8 cellular contexts compared by ENCODE assay signal in genomic region chr2:64749446-64749845, GRCh38.
DNase-seq lines count a peak whose midpoint lies in the region; ATAC-seq, FAIRE-seq and TF ChIP-seq lines count a peak whose summit lies in the region.

No MANE protein-coding gene starts in this region.

- H3K36me3 ChIP-seq in CD8-positive, alpha-beta T cell (ENCODE audit: insufficient read depth, low read length) = no peaks in the 10 kb centered on the region
- H3K36me3 ChIP-seq in OCI-LY1 (ENCODE audit: insufficient read depth, low read length) (no peaks in the 10 kb centered on the region), H1 (ENCODE audit: control insufficient read depth in 2 of 4, insufficient read depth in 4 of 4, low read length in 3 of 4) (no peaks in the 10 kb centered on the region), osteoblast (ENCODE audit: insufficient read depth, low read length) (no peaks in the 10 kb centered on the region)

- H3K9me3 Mint-ChIP-seq in CD8-positive, alpha-beta T cell = no peaks in the 10 kb centered on the region

- no peak for FAIRE-seq in H1 (lab: Jason Lieb, UNC)

- 40% methylated on average over 4 of the region's 4 CpGs; no CpG with 5 or more reads in 1 of the 2 experiments for WGBS in H1 (ENCODE audit: extremely low coverage in 1 of 2, insufficient coverage in 1 of 2, insufficient read length in 1 of 2, insufficient replicate concordance in 2 of 2, low coverage in 1 of 2, low lambda C conversion rate in 2 of 2, missing lambda C conversion rate in 1 of 2), 2 experiments

- 0 out of 2 replicates have a peak, but pooled peaks cover 2% of the 10 kb centered on the region for H3F3A ChIP-seq in OCI-LY1 (ENCODE audit: insufficient read depth, low read length)

- H4K20me1 ChIP-seq in OCI-LY1 (ENCODE audit: insufficient read depth, low read length) = no peaks in the 10 kb centered on the region
- H4K20me1 ChIP-seq in H1 (replicated peaks in 1 of 2; ENCODE audit: control insufficient read depth in 1 of 2, insufficient read depth in 2 of 2, low read length in 2 of 2) = no peaks in the 10 kb centered on the region
- H4K20me1 ChIP-seq in osteoblast (ENCODE audit: insufficient read depth, low read length) = no peaks in the 10 kb centered on the region

- no peaks in the 10 kb centered on the region for H3K79me1 ChIP-seq in H1 (ENCODE audit: low read depth, low read length)

- H2BK120ac ChIP-seq in H1 (replicated peaks; ENCODE audit: low read depth, low read length) = no peak overlapping the region

- ATAC-seq in CD8-positive, alpha-beta T cell = no peak

- H3K4me3 ChIP-seq in CD8-positive, alpha-beta T cell (ENCODE audit: low read depth, low read length) = peak overlapping the region; percentile 86
- H3K4me3 ChIP-seq in OCI-LY1 (ENCODE audit: low read depth, low read length, poor library complexity, severe bottlenecking) = peak overlapping the region; percentile 94
- H3K4me3 ChIP-seq in H1 (ENCODE audit: extremely low read depth in 1 of 4, insufficient read depth in 2 of 4, low read depth in 3 of 4, low read length in 4 of 4) = peak overlapping the region; percentile 60 to 93 (median 84); a peak in 7 of 8 replicates
- peak overlapping the region; percentile 93 for H3K4me3 ChIP-seq in osteoblast (ENCODE audit: insufficient read depth, low read length)

- no peak overlapping the region for H2BK12ac ChIP-seq in H1 (ENCODE audit: low read depth, low read length)

- no peak overlapping the region for H3K18ac ChIP-seq in H1 (ENCODE audit: extremely low read depth, low read length)

- H2AK5ac ChIP-seq in H1 (ENCODE audit: low read depth, low read length) = no peak overlapping the region

- H3K9me2 ChIP-seq in OCI-LY1 (ENCODE audit: low read depth, low read length) = no peaks in the 10 kb centered on the region

- intact Hi-C loops in CD8-positive, alpha-beta T cell (cut with DNase I, micrococcal nuclease) = loop anchor here in 1 of 2 experiments (5.0 kb wide), 1 partner anchor 37 kb away; no protein-coding TSS in a partner anchor

- peaks cover 11% of the 10 kb centered on the region for H3K23me2 ChIP-seq in H1 (ENCODE audit: low read depth, low read length)

- peak overlapping the region; percentile 95 for H3K27ac Mint-ChIP-seq in CD8-positive, alpha-beta T cell

- no peak for TF ChIP-seq RAD21 in H1 (IDR thresholded peaks at IDR 0.05 in 1 of 2, conservative IDR thresholded peaks at IDR 0.05 in 1 of 2; ENCODE audit: low read depth in 2 of 2, low read length in 2 of 2)

- no peak overlapping the region for H4K5ac ChIP-seq in H1 (ENCODE audit: insufficient read length, low read depth, low read length)

- TF ChIP-seq EP300 in H1 (IDR thresholded peaks at IDR 0.05; ENCODE audit: borderline replicate concordance in 1 of 2, low read depth in 2 of 2, low read length in 2 of 2) = no peak

- no peaks in the 10 kb centered on the region for H3K9me3 ChIP-seq in CD8-positive, alpha-beta T cell (ENCODE audit: low read length)
- H3K9me3 ChIP-seq in OCI-LY1 (ENCODE audit: low read length) = no peaks in the 10 kb centered on the region
- no peaks in the 10 kb centered on the region for H3K9me3 ChIP-seq in H1 (ENCODE audit: insufficient read depth in 2 of 2, low read depth in 1 of 2, low read length in 1 of 2)
- no peaks in the 10 kb centered on the region for H3K9me3 ChIP-seq in osteoblast (ENCODE audit: low read depth, low read length)

- H3K14ac ChIP-seq in H1 (ENCODE audit: insufficient read length) = no peak overlapping the region

- TF ChIP-seq CTCF in CD8-positive, alpha-beta T cell (IDR thresholded peaks at IDR 0.05) = no peak
- TF ChIP-seq CTCF in OCI-LY1 (IDR thresholded peaks at IDR 0.05; ENCODE audit: low read length) (no peak), H1 (IDR thresholded peaks at IDR 0.05; ENCODE audit: control extremely low read depth in 1 of 3, insufficient read depth in 1 of 3, low read depth in 1 of 3, low read length in 3 of 3) (no peak), osteoblast (IDR thresholded peaks at IDR 0.05; ENCODE audit: extremely low read depth, low read depth, low read length) (no peak)

- H4K91ac ChIP-seq in H1 (replicated peaks; ENCODE audit: insufficient read length, low read length) = no peak overlapping the region

- CTCF ChIA-PET in CD8-positive, alpha-beta T cell (lab: Charles Lee) = interaction anchor here (0.6 to 6.7 kb wide), 11 partner anchors 8 to 118 kb away, joined by 3 to 68 read pairs (median 7); partner anchors contain the start of gene SERTAD2
- CTCF ChIA-PET in H1 (lab: Charles Lee; ENCODE audit: partially characterized antibody) = interaction anchor here (1.0 to 1.4 kb wide), 5 partner anchors 11 to 140 kb away, joined by 3 to 4 read pairs (median 3); no protein-coding TSS in a partner anchor

- H3K36me3 Mint-ChIP-seq in CD8-positive, alpha-beta T cell = peaks cover 14% of the 10 kb centered on the region

- peaks cover 19% of the 10 kb centered on the region for H3K4me1 ChIP-seq in CD8-positive, alpha-beta T cell (ENCODE audit: insufficient read depth, low read length)
- H3K4me1 ChIP-seq in OCI-LY1 (ENCODE audit: insufficient read depth, low read length, severe bottlenecking) (peaks cover 58% of the 10 kb centered on the region), H1 (replicated peaks in 1 of 4; ENCODE audit: control insufficient read depth in 3 of 4, insufficient read depth in 4 of 4, low read length in 3 of 4) (peaks cover 0 to 4% (median 2%) of the 10 kb centered on the region in 4 experiments; a peak in 3 of 7 replicates), osteoblast (ENCODE audit: insufficient read depth, low read length) (peaks cover 48% of the 10 kb centered on the region)

- H3K4me3 Mint-ChIP-seq in CD8-positive, alpha-beta T cell = peak overlapping the region; percentile 99

- no peak overlapping the region for H4K8ac ChIP-seq in H1 (ENCODE audit: extremely low read depth, insufficient read depth, low read length)

- POLR2A ChIA-PET in CD8-positive, alpha-beta T cell (lab: Charles Lee) = interaction anchor here (0.8 to 4.9 kb wide), 8 partner anchors 8 to 112 kb away, joined by 4 to 142 read pairs (median 16); partner anchors contain the start of gene SERTAD2
- POLR2A ChIA-PET in H1 (lab: Charles Lee; ENCODE audit: partially characterized antibody) = interaction anchor here (0.6 to 1.0 kb wide), 4 partner anchors 21 to 143 kb away, joined by 3 to 4 read pairs (median 3); no protein-coding TSS in a partner anchor

- no peak for TF ChIP-seq POLR2A in H1 (IDR thresholded peaks at IDR 0.05; ENCODE audit: control extremely low read depth in 1 of 2, low read depth in 2 of 2, low read length in 2 of 2)

- H3K9ac ChIP-seq in OCI-LY1 (ENCODE audit: low read length) (peak overlapping the region; percentile 98), H1 (replicated peaks in 1 of 4; ENCODE audit: extremely low read depth in 1 of 4, low read depth in 3 of 4, low read length in 3 of 4) (0 out of 7 replicates have a peak overlapping the region, but pooled peaks of 1 of the 4 experiments have one; percentile 23)

- H3K4ac ChIP-seq in H1 (replicated peaks; ENCODE audit: insufficient read length, low read depth, low read length) = no peak overlapping the region

- H3K56ac ChIP-seq in H1 (replicated peaks; ENCODE audit: insufficient read length, low read depth, low read length) = no peak overlapping the region

- no peak overlapping the region for H3K23ac ChIP-seq in H1 (ENCODE audit: insufficient read length)

- peaks cover 34% of the 10 kb centered on the region for H3K4me1 Mint-ChIP-seq in CD8-positive, alpha-beta T cell (ENCODE audit: low read depth)

- H3K27me3 ChIP-seq in CD8-positive, alpha-beta T cell (ENCODE audit: insufficient read depth, low read length) = no peaks in the 10 kb centered on the region
- H3K27me3 ChIP-seq in OCI-LY1 (ENCODE audit: insufficient read depth, low read length) (no peaks in the 10 kb centered on the region), H1 (replicated peaks in 1 of 4; ENCODE audit: control insufficient read depth in 3 of 4, extremely low read depth in 1 of 4, insufficient read depth in 3 of 4, low read length in 3 of 4) (peaks cover 0 to 12% (median 6%) of the 10 kb centered on the region in 4 experiments; a peak in 3 of 7 replicates), osteoblast (ENCODE audit: insufficient read depth, low read length) (no peaks in the 10 kb centered on the region)

- H3K79me2 ChIP-seq in OCI-LY1 (ENCODE audit: insufficient read depth, low read length) = peaks cover 45% of the 10 kb centered on the region
- H3K79me2 ChIP-seq in H1 (ENCODE audit: control insufficient read depth in 1 of 2, insufficient read depth in 2 of 2, low read length in 2 of 2) = no peaks in the 10 kb centered on the region
- H3K79me2 ChIP-seq in osteoblast (ENCODE audit: insufficient read depth, low read length) = peaks cover 59% of the 10 kb centered on the region

- H3K27me3 Mint-ChIP-seq in CD8-positive, alpha-beta T cell (ENCODE audit: low read depth) = no peaks in the 10 kb centered on the region

- no peak for DNase-seq in CD8-positive, alpha-beta T cell
- no peak for DNase-seq in H1 (ENCODE audit: low read depth in 1 of 2, low spot score in 2 of 2)
- no peak for DNase-seq in osteoblast (ENCODE audit: insufficient read length, low spot score, missing footprints)
- no peak for DNase-seq in A172 (ENCODE audit: low spot score)
- no peak for DNase-seq in putamen (ENCODE audit: low spot score)
- DNase-seq in EL = no peak
- no peak for DNase-seq in NCI-H128 (lab: John Stamatoyannopoulos, UW; ENCODE audit: unreplicated experiment)

- H3K4me2 ChIP-seq in OCI-LY1 (ENCODE audit: low read length) = peak overlapping the region; percentile 79
- H3K4me2 ChIP-seq in H1 (ENCODE audit: insufficient read depth in 1 of 2, low read depth in 2 of 2, low read length in 2 of 2) = peak overlapping the region; percentile 68 to 70
- H3K4me2 ChIP-seq in osteoblast (ENCODE audit: insufficient read depth, low read length) = peak overlapping the region; percentile 99

- peak overlapping the region; percentile 88 for H3K27ac ChIP-seq in CD8-positive, alpha-beta T cell (ENCODE audit: low read depth, low read length)
- H3K27ac ChIP-seq in OCI-LY1 (ENCODE audit: low read depth, low read length, poor library complexity, severe bottlenecking) (peak overlapping the region; percentile 92), H1 (ENCODE audit: low read depth, low read length) (no peak overlapping the region), osteoblast (ENCODE audit: low read depth, low read length) (peak overlapping the region; percentile 91)

- no peak overlapping the region for H2AFZ ChIP-seq in OCI-LY1 (ENCODE audit: low read length)
- no peak overlapping the region for H2AFZ ChIP-seq in H1 (ENCODE audit: low read length)
- H2AFZ ChIP-seq in osteoblast (ENCODE audit: low read length) = peak overlapping the region; percentile 64

- no peak overlapping the region for H2BK5ac ChIP-seq in H1 (ENCODE audit: low read depth, low read length)

- H2BK15ac ChIP-seq in H1 (ENCODE audit: low read length) = no peak overlapping the region

- no peak overlapping the region for H2BK20ac ChIP-seq in H1 (ENCODE audit: low read length)

TF ChIP-seq in H1, 55 proteins besides CTCF, POLR2A, EP300 and RAD21 (continues in another document):
- no peak for TF ChIP-seq CHD1 (IDR thresholded peaks at IDR 0.05; ENCODE audit: low read depth, low read length)
- no peak for TF ChIP-seq EGR1 (IDR thresholded peaks at IDR 0.05; ENCODE audit: borderline replicate concordance, low read depth, low read length)
- TF ChIP-seq SAP30 (IDR thresholded peaks at IDR 0.05; ENCODE audit: insufficient read depth, insufficient replicate concordance, low read length) = no peak
- no peak for TF ChIP-seq SP2 (IDR thresholded peaks at IDR 0.05; ENCODE audit: low read length)
- no peak for TF ChIP-seq JUN (IDR thresholded peaks at IDR 0.05; ENCODE audit: low read depth, low read length)
